In genomic region chr20:17808357-17808756, GRCh38 we compare ENCODE assay signal across 12 cellular contexts.
DNase-seq lines count a peak whose midpoint lies in the region; ATAC-seq and TF ChIP-seq lines count a peak whose summit lies in the region.
"Had no signal": no experiment of that assay in that cellular context is flagged by ENCODE, and none has a peak within 500 bp of the region (broad histone marks: within the 10 kb centered on the region; RNA-seq: fewer than 3 reads in every experiment).

No MANE protein-coding gene starts in this region.

- ATAC-seq in HG03139 (IDR thresholded peaks at IDR 0.05; ENCODE audit: unreplicated experiment): no peak
- no peak for ATAC-seq in HG03196 (IDR thresholded peaks at IDR 0.05; ENCODE audit: unreplicated experiment)
- ATAC-seq in HG03571 (IDR thresholded peaks at IDR 0.05; ENCODE audit: unreplicated experiment): no peak

- peak; percentile 31 to 35 for TF ChIP-seq EP300 in tibial nerve (IDR thresholded peaks at IDR 0.05)

- H3K27me3 ChIP-seq in tibial nerve: no peaks in the 10 kb centered on the region

- H3K36me3 ChIP-seq in SK-N-MC (ENCODE audit: insufficient read depth, low read length): no peaks in the 10 kb centered on the region
- no peaks in the 10 kb centered on the region for H3K36me3 ChIP-seq in tibial nerve

- WGBS in tibial nerve, 2 donors: 24 to 30% methylated on average over 5 of the region's 5 CpGs

- DNase-seq in SK-N-MC (ENCODE audit: low read depth, low spot score) (no peak), fibroblast of peridontal ligament (ENCODE audit: extremely low read depth) (peak; percentile 92), mucosa of gallbladder (ENCODE audit: low spot score) (peak; percentile 37), tibial nerve (ENCODE audit: low spot score in 2 of 2) (peak; percentile 58 to 71), LoVo (ENCODE audit: low spot score) (no peak)
- DNase-seq: activated CD8-positive, alpha-beta memory T cell treated with anti-CD3 and anti-CD28 coated beads, Interleukin-2, amount 50 U/mL, for 48 hours; cerebellar nuclear complex; NCI-H187 treated with DMSO at 0.1 percent for 48 hours had no signal

- no peaks in the 10 kb centered on the region for H3K9me3 ChIP-seq in SK-N-MC (ENCODE audit: low read depth, low read length)
- no peaks in the 10 kb centered on the region for H3K9me3 ChIP-seq in tibial nerve

- H3K4me3 ChIP-seq in SK-N-MC (0 out of 2 replicates have a peak overlapping the region, but pooled peaks have one; percentile 11), tibial nerve (no peak overlapping the region)

- H3K9ac ChIP-seq in SK-N-MC (ENCODE audit: insufficient read length): no peak overlapping the region
- H3K9ac ChIP-seq: parathyroid adenoma had no signal

- TF ChIP-seq POLR2A in tibial nerve (IDR thresholded peaks at IDR 0.05): no peak

- H3K27ac ChIP-seq in SK-N-MC (peak overlapping the region; percentile 53), tibial nerve (peak overlapping the region; percentile 27 to 90 (median 68))
- H3K27ac ChIP-seq: parathyroid adenoma had no signal

- TF ChIP-seq CTCF in tibial nerve (IDR thresholded peaks at IDR 0.05): no peak

- peaks cover 0 to 49% (median 33%) of the 10 kb centered on the region in 4 donors for H3K4me1 ChIP-seq in tibial nerve

Comparison
In these comparisons a context has a peak if more than half of its experiments do, and no peak if none do; other contexts are left out.
1. DNase-seq: peak in fibroblast of peridontal ligament (single experiment), mucosa of gallbladder (single experiment) and tibial nerve (2 of 2); none in SK-N-MC (single experiment) and LoVo (single experiment).